1 cellular context compared by ENCODE assay signal in the genomic region with DNA sequence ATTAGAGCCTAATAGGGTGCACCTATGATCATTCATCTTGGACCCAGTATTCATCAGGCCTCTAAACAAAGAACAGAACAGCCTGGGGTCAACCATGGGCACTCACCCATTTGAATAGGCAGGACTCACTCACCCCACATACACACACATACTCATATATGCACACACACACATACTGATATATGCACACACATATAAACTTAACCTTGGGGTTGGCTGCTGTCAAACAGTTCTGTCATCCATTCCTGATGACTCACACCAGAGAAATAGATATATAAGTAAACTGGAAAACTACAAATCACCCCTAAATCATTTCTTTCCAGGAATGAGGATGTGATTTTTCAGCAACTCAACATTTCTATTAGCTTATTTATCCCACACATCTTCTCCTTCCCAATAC.
TF ChIP-seq lines count a peak whose summit lies in the region.

No MANE protein-coding gene starts in this region.

TF ChIP-seq in HepG2, 621 proteins besides CTCF, POLR2A, EP300 and RAD21:
- TF ChIP-seq JDP2 (CRISPR knock-in tag; IDR thresholded peaks at IDR 0.05; ENCODE audit: borderline replicate concordance), result no peak
- TF ChIP-seq, protein P1, sequence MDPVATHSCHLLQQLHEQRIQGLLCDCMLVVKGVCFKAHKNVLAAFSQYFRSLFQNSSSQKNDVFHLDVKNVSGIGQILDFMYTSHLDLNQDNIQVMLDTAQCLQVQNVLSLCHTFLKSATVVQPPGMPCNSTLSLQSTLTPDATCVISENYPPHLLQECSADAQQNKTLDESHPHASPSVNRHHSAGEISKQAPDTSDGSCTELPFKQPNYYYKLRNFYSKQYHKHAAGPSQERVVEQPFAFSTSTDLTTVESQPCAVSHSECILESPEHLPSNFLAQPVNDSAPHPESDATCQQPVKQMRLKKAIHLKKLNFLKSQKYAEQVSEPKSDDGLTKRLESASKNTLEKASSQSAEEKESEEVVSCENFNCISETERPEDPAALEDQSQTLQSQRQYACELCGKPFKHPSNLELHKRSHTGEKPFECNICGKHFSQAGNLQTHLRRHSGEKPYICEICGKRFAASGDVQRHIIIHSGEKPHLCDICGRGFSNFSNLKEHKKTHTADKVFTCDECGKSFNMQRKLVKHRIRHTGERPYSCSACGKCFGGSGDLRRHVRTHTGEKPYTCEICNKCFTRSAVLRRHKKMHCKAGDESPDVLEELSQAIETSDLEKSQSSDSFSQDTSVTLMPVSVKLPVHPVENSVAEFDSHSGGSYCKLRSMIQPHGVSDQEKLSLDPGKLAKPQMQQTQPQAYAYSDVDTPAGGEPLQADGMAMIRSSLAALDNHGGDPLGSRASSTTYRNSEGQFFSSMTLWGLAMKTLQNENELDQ (CRISPR knock-in tag; IDR thresholded peaks at IDR 0.05; ENCODE audit: borderline replicate concordance), result no peak
- TF ChIP-seq, protein P2, sequence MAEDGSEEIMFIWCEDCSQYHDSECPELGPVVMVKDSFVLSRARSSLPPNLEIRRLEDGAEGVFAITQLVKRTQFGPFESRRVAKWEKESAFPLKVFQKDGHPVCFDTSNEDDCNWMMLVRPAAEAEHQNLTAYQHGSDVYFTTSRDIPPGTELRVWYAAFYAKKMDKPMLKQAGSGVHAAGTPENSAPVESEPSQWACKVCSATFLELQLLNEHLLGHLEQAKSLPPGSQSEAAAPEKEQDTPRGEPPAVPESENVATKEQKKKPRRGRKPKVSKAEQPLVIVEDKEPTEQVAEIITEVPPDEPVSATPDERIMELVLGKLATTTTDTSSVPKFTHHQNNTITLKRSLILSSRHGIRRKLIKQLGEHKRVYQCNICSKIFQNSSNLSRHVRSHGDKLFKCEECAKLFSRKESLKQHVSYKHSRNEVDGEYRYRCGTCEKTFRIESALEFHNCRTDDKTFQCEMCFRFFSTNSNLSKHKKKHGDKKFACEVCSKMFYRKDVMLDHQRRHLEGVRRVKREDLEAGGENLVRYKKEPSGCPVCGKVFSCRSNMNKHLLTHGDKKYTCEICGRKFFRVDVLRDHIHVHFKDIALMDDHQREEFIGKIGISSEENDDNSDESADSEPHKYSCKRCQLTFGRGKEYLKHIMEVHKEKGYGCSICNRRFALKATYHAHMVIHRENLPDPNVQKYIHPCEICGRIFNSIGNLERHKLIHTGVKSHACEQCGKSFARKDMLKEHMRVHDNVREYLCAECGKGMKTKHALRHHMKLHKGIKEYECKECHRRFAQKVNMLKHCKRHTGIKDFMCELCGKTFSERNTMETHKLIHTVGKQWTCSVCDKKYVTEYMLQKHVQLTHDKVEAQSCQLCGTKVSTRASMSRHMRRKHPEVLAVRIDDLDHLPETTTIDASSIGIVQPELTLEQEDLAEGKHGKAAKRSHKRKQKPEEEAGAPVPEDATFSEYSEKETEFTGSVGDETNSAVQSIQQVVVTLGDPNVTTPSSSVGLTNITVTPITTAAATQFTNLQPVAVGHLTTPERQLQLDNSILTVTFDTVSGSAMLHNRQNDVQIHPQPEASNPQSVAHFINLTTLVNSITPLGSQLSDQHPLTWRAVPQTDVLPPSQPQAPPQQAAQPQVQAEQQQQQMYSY (CRISPR knock-in tag; IDR thresholded peaks at IDR 0.05), result no peak
- TF ChIP-seq SMAD3 (CRISPR knock-in tag; IDR thresholded peaks at IDR 0.05), result no peak
- no peak for TF ChIP-seq RXRA (CRISPR knock-in tag; IDR thresholded peaks at IDR 0.05)
- TF ChIP-seq CREM (IDR thresholded peaks at IDR 0.05), result no peak
- TF ChIP-seq CREM (CRISPR knock-in tag; IDR thresholded peaks at IDR 0.05), result no peak
TF ChIP-seq in HepG2: peak in this region for 0.
